ENCODE assay signal across 8 cellular contexts in genomic region chr10:5890519-5890878, GRCh38. TPM values are rescaled to one million over a fixed set of nuclear protein-coding genes. Genes with fewer than 3 reads are reported as not detected.
DNase-seq lines count a peak whose midpoint lies in the region; ATAC-seq, FAIRE-seq and TF ChIP-seq lines count a peak whose summit lies in the region.

No MANE protein-coding gene starts in this region.

- peaks cover 4% of the 10 kb centered on the region; the same call in 1 of the 2 replicates for H4K20me1 ChIP-seq in DOHH2 (ENCODE audit: control insufficient read depth, insufficient read depth, low read depth, low read length)

- DNase-seq in MG63: peak; percentile 18
- DNase-seq in amniotic epithelial cell (ENCODE audit: low read depth): peak; percentile 31
- DNase-seq in kidney: no peak
- DNase-seq in stimulated activated CD8-positive, alpha-beta memory T cell treated with anti-CD3 and anti-CD28 coated beads, Interleukin-2, amount 100 ng/mL, for 48 hours (ENCODE audit: low read depth in 2 of 2): peak; percentile 3 to 10
- no peak for DNase-seq in DMS153 treated with DMSO at 0.1 percent for 48 hours (lab: John Stamatoyannopoulos, UW; ENCODE audit: unreplicated experiment)

- H3K4me2 ChIP-seq in DOHH2 (ENCODE audit: low read length): peak overlapping the region; percentile 83

- TF ChIP-seq CTCF in DOHH2 (IDR thresholded peaks at IDR 0.05; ENCODE audit: low read depth, low read length, poor library complexity, severe bottlenecking): no peak
- TF ChIP-seq CTCF in kidney (IDR thresholded peaks at IDR 0.05; ENCODE audit: borderline replicate concordance, extremely low read depth, insufficient read depth): no peak

- intact Hi-C loops in kidney (cut with DNase I): no loop called here

- H3K27ac ChIP-seq in DOHH2 (ENCODE audit: low read depth, low read length): no peak overlapping the region
- peak overlapping the region in 1 of 2 donors; percentile 40 for H3K27ac ChIP-seq in kidney (ENCODE audit: low read depth in 2 of 2, low read length in 2 of 2)

- H3K36me3 ChIP-seq in DOHH2 (ENCODE audit: control insufficient read depth, low read length): peaks cover 57% of the 10 kb centered on the region
- peaks cover 56% of the 10 kb centered on the region for H3K36me3 ChIP-seq in MG63
- peaks cover 2 to 9% of the 10 kb centered on the region in 2 donors for H3K36me3 ChIP-seq in kidney (ENCODE audit: control insufficient read depth in 1 of 2, insufficient read depth in 2 of 2, low read length in 2 of 2)

- H3F3A ChIP-seq in DOHH2 (ENCODE audit: control insufficient read depth, insufficient read depth): no peaks in the 10 kb centered on the region

- H3K9me3 ChIP-seq in DOHH2 (ENCODE audit: control insufficient read depth, insufficient read depth, low read length) (no peaks in the 10 kb centered on the region), MG63 (no peaks in the 10 kb centered on the region), kidney (ENCODE audit: control insufficient read depth in 1 of 2, low read length in 2 of 2) (no peaks in the 10 kb centered on the region)

- H3K4me3 ChIP-seq in DOHH2 (ENCODE audit: low read length) (peak overlapping the region; percentile 92), MG63 (peak overlapping the region; percentile 74), kidney (ENCODE audit: low read length in 2 of 2) (peak overlapping the region; percentile 79 to 93)

- ATAC-seq in GM21737 (IDR thresholded peaks at IDR 0.05; ENCODE audit: unreplicated experiment): peak; percentile 7
- ATAC-seq in HG03025 (IDR thresholded peaks at IDR 0.05; ENCODE audit: low FRiP score, unreplicated experiment): no peak

- peak overlapping the region; percentile 18 to 89 for H3K9ac ChIP-seq in kidney (ENCODE audit: low read length in 2 of 2)

- no peaks in the 10 kb centered on the region for H3K27me3 ChIP-seq in DOHH2 (ENCODE audit: control insufficient read depth, low read length)
- no peaks in the 10 kb centered on the region for H3K27me3 ChIP-seq in MG63

- H3K4me1 ChIP-seq in DOHH2 (ENCODE audit: control insufficient read depth, low read length): peaks cover 33% of the 10 kb centered on the region
- peaks cover 5 to 16% of the 10 kb centered on the region in 2 donors for H3K4me1 ChIP-seq in kidney (ENCODE audit: control insufficient read depth in 1 of 2, insufficient read depth in 1 of 2, low read depth in 1 of 2, low read length in 2 of 2)

- H3K9me2 ChIP-seq in DOHH2 (replicated peaks; ENCODE audit: control insufficient read depth, low read length): no peaks in the 10 kb centered on the region

- no peak for FAIRE-seq in kidney (lab: Jason Lieb, UNC)

- peaks cover 69% of the 10 kb centered on the region for H3K79me2 ChIP-seq in DOHH2 (ENCODE audit: control insufficient read depth, low read length)

RNA-seq across cellular contexts. Expression of gene FBH1, which starts 0.5 kb away (rescaled TPM):
- 54.3 and 98.6 TPM in 2 replicates for total RNA-seq in MG63 (2014; rRNA removed; shearing (Covaris generic); ENCODE audit: low replicate concordance)
- 76.5 TPM for total RNA-seq in kidney
- polyA plus RNA-seq in kidney (ENCODE audit: insufficient read depth, low read depth, low replicate concordance): 70.7 TPM

RNA-seq across cellular contexts. Expression of gene ANKRD16, which starts 0.8 kb away (rescaled TPM):
- total RNA-seq in MG63 (2014; rRNA removed; shearing (Covaris generic); ENCODE audit: low replicate concordance): 7.4 and 12.2 TPM in 2 replicates
- 6.7 TPM for total RNA-seq in kidney
- 7.1 TPM for polyA plus RNA-seq in kidney (ENCODE audit: insufficient read depth, low read depth, low replicate concordance)

Comparison
In these comparisons a context has a peak if more than half of its experiments do, and no peak if none do; other contexts are left out.
1. DNase-seq: peak in MG63 (single experiment), amniotic epithelial cell (single experiment) and stimulated activated CD8-positive, alpha-beta memory T cell treated with anti-CD3 and anti-CD28 coated beads, Interleukin-2, amount 100 ng/mL, for 48 hours (2 of 2); none in kidney (single experiment) and DMS153 treated with DMSO at 0.1 percent for 48 hours (single experiment).
2. Peak in every context shown above with its lines, with median percentiles within 50 percentile points of each other: H3K4me3 ChIP-seq.